11 cellular contexts compared by ENCODE assay signal in genomic region chr5:72314571-72315172, GRCh38. TPM values are rescaled to one million over a fixed set of nuclear protein-coding genes. Genes with fewer than 3 reads are reported as not detected.
A peak's percentile ranks its signal among the peaks of the same experiment; 100 is the strongest.
DNase-seq lines count a peak whose midpoint lies in the region; ATAC-seq, FAIRE-seq and TF ChIP-seq lines count a peak whose summit lies in the region.
"Had no signal": no experiment of that assay in that cellular context is flagged by ENCODE, and none has a peak within 500 bp of the region (broad histone marks: within the 10 kb centered on the region; RNA-seq: fewer than 3 reads in every experiment).

No MANE protein-coding gene starts in this region.

- dilution Hi-C loops in mammary epithelial cell (cut with HindIII; ENCODE audit: low sequenced_read_pairs): no loop called here

- TF ChIP-seq CTCF in mammary epithelial cell (conservative IDR thresholded peaks at IDR 0.05 in 1 of 2, IDR thresholded peaks at IDR 0.05 in 1 of 2; ENCODE audit: extremely low read depth in 1 of 2, insufficient read depth in 1 of 2, low read depth in 1 of 2, low read length in 2 of 2) (peak; percentile 15 to 30), nephron (IDR thresholded peaks at IDR 0.05; ENCODE audit: unreplicated experiment in 3 of 3) (peak in 2 of 3 experiments; percentile 11 to 22), Peyer's patch (IDR thresholded peaks at IDR 0.05) (peak in 1 of 6 experiments; percentile 3)

- H2AFZ ChIP-seq in mammary epithelial cell (ENCODE audit: low read depth, low read length): no peak overlapping the region

- no peaks in the 10 kb centered on the region for H3K27me3 ChIP-seq in mammary epithelial cell (ENCODE audit: insufficient read depth, low read length)
- H3K27me3 ChIP-seq in Peyer's patch: no peaks in the 10 kb centered on the region

- peak; percentile 23 for DNase-seq in H54 (ENCODE audit: insufficient read length, low spot score)
- peak; percentile 47 for DNase-seq in NCI-H1105 treated with DMSO at 0.1 percent for 48 hours (lab: John Stamatoyannopoulos, UW)
- peak; percentile 40 for DNase-seq in mammary epithelial cell
- no peak for DNase-seq in Peyer's patch
- DNase-seq: islet precursor cell, NCI-H1436 treated with DMSO at 0.1 percent for 48 hours had no signal

- no TSS peak for BruUV-seq in mammary epithelial cell (replicated peaks; lab: Mats Ljungman, UMichigan)

- H3K9me3 Mint-ChIP-seq in nephron: no peaks in the 10 kb centered on the region
- H3K9me3 Mint-ChIP-seq: activated T-helper 2 cell treated with anti-CD3 and anti-CD28 coated beads, Interferon-gamma antibody, Interleukin-2, Interleukin-4, amounts not matched to agents 10 μg/mL and 5 μg/mL and 100 μg/mL, durations not matched to agents 14 hours and 24 hours and 36 hours had no signal

- H3K27me3 Mint-ChIP-seq in nephron (ENCODE audit: low read depth): no peaks in the 10 kb centered on the region

- CTCF ChIA-PET in mammary epithelial cell (lab: Charles Lee; ENCODE audit: low non-redundant PET): interaction anchor here (0.5 kb wide), 1 partner anchor 857 kb away, joined by 3 read pairs; no protein-coding TSS in a partner anchor

- peaks cover 65% of the 10 kb centered on the region for H3K79me2 ChIP-seq in mammary epithelial cell (ENCODE audit: insufficient read depth, low read length)

- peaks cover 29% of the 10 kb centered on the region for H3K36me3 Mint-ChIP-seq in nephron (ENCODE audit: low read depth)

- FAIRE-seq in H54 (lab: Jason Lieb, UNC): peak; percentile 45

- H3K4me1 ChIP-seq in mammary epithelial cell (ENCODE audit: insufficient read depth, low read length) (peaks cover 7% of the 10 kb centered on the region), Peyer's patch (peaks cover 0 to 6% (median 1%) of the 10 kb centered on the region in 4 donors)

- no peaks in the 10 kb centered on the region for H3K9me3 ChIP-seq in mammary epithelial cell (replicated peaks; ENCODE audit: insufficient read depth, low read length)
- H3K9me3 ChIP-seq in Peyer's patch: no peaks in the 10 kb centered on the region

- TF ChIP-seq POLR2A in H54 (IDR thresholded peaks at IDR 0.05; ENCODE audit: low read depth, low read length) (no peak), Peyer's patch (IDR thresholded peaks at IDR 0.05) (no peak)

- H3K27ac ChIP-seq in mammary epithelial cell (ENCODE audit: insufficient read depth, low read depth, low read length) (no peak overlapping the region), Peyer's patch (no peak overlapping the region)

- in situ Hi-C loops in mammary epithelial cell (cut with MboI; ENCODE audit: low sequenced_read_pairs in 2 of 2): loop anchor here in 1 of 2 donors (10.0 kb wide), 1 partner anchor 540 kb away; no protein-coding TSS in a partner anchor

- peak overlapping the region in 1 of 3 experiments; percentile 49 for H3K4me3 Mint-ChIP-seq in nephron

- intact Hi-C loops in mammary epithelial cell (cut with micrococcal nuclease): no loop called here

- peaks cover 19% of the 10 kb centered on the region for H3K36me3 ChIP-seq in mammary epithelial cell (ENCODE audit: insufficient read depth, low read length)
- peaks cover 0 to 26% (median 0%) of the 10 kb centered on the region in 3 donors for H3K36me3 ChIP-seq in Peyer's patch

- no peak overlapping the region for H3K4me2 ChIP-seq in mammary epithelial cell (ENCODE audit: insufficient read depth, low read depth, low read length)

- no peak overlapping the region for H3K9ac ChIP-seq in mammary epithelial cell (ENCODE audit: insufficient read depth, low read length)

- no peak for ATAC-seq in HG02938 (IDR thresholded peaks at IDR 0.05; ENCODE audit: unreplicated experiment)
- no peak for ATAC-seq in HG03442 (IDR thresholded peaks at IDR 0.05; ENCODE audit: unreplicated experiment)
- ATAC-seq in HG03159 (IDR thresholded peaks at IDR 0.05; ENCODE audit: unreplicated experiment): no peak

- peaks cover 12% of the 10 kb centered on the region for H3K4me1 Mint-ChIP-seq in nephron

- H4K20me1 ChIP-seq in mammary epithelial cell (ENCODE audit: insufficient read depth, low read length): no peaks in the 10 kb centered on the region

- H3K27ac Mint-ChIP-seq in nephron: peak overlapping the region in 1 of 3 experiments; percentile 11
- H3K27ac Mint-ChIP-seq: activated T-helper 2 cell treated with anti-CD3 and anti-CD28 coated beads, Interferon-gamma antibody, Interleukin-2, Interleukin-4, amounts not matched to agents 10 μg/mL and 5 μg/mL and 100 μg/mL, durations not matched to agents 14 hours and 24 hours and 36 hours had no signal

- no peak overlapping the region for H3K4me3 ChIP-seq in mammary epithelial cell (replicated peaks in 1 of 3; ENCODE audit: insufficient read depth in 1 of 3, low read depth in 2 of 3, low read length in 3 of 3)
- H3K4me3 ChIP-seq in Peyer's patch: no peak overlapping the region

- WGBS in mammary epithelial cell (ENCODE audit: low coverage, missing lambda C conversion rate): 90% methylated on average over 3 of the region's 3 CpGs

RNA-seq across cellular contexts. Expression of gene MRPS27, which starts 5.4 kb away (rescaled TPM):
- total RNA-seq in mammary epithelial cell: 10 to 100 TPM; 68.2 to 74.5 TPM
- polyA plus RNA-seq in mammary epithelial cell: 71.3 TPM
- polyA minus RNA-seq in mammary epithelial cell: 75.1 TPM
- 10 to 100 TPM; 20.8 to 39.6 (median 24.7) TPM for total RNA-seq in Peyer's patch

RNA-seq across cellular contexts. Expression of gene PTCD2, which starts 5.5 kb away (rescaled TPM):
- total RNA-seq in mammary epithelial cell: 10 to 100 TPM; 12.5 to 19.4 TPM
- polyA plus RNA-seq in mammary epithelial cell: 9.9 TPM
- 8.0 TPM for polyA minus RNA-seq in mammary epithelial cell
- 10 to 100 TPM in 2 of 4 donors, 1 to 10 TPM in 2; 4.0 to 13.2 (median 8.7) TPM for total RNA-seq in Peyer's patch

Comparison
In these comparisons a context has a peak if more than half of its experiments do, and no peak if none do; other contexts are left out.
1. DNase-seq: peak in H54 (single experiment), NCI-H1105 treated with DMSO at 0.1 percent for 48 hours (single experiment) and mammary epithelial cell (single experiment); none in Peyer's patch (0 of 3).